In genomic region chr5:151158287-151158661, GRCh38 we compare ENCODE assay signal across 8 cellular contexts. TPM values are rescaled to one million over a fixed set of nuclear protein-coding genes. Genes with fewer than 3 reads are reported as not detected.
DNase-seq lines count a peak whose midpoint lies in the region; ATAC-seq and TF ChIP-seq lines count a peak whose summit lies in the region.

No MANE protein-coding gene starts in this region.

- DNase-seq in NT2/D1 (ENCODE audit: low read depth, low spot score) (no peak), neural progenitor cell (ENCODE audit: low spot score) (peak; percentile 28), LoVo (ENCODE audit: low spot score) (no peak), NCI-H1930 (lab: John Stamatoyannopoulos, UW) (no peak), NOMO-1 treated with dmso at 0.1 percent for 144 hours (lab: John Stamatoyannopoulos, UW; ENCODE audit: unreplicated experiment) (no peak), cerebellar nuclear complex (lab: John Stamatoyannopoulos, UW) (no peak)
- DNase-seq in effector memory CD8-positive, alpha-beta T cell: no peak

- peaks cover 5% of the 10 kb centered on the region for H3F3A ChIP-seq in neural progenitor cell (ENCODE audit: low read depth)

- peak overlapping the region; percentile 95 for H3K27ac Mint-ChIP-seq in effector memory CD8-positive, alpha-beta T cell
- peak overlapping the region; percentile 92 for H3K27ac Mint-ChIP-seq in neural progenitor cell

- H2AFZ ChIP-seq in neural progenitor cell (replicated peaks): no peak overlapping the region

- H3K9ac ChIP-seq in NT2/D1 (ENCODE audit: insufficient read length, low read depth) (peak overlapping the region; percentile 34), neural progenitor cell (no peak overlapping the region)

- H3K4me3 ChIP-seq in GM08714 (ENCODE audit: low read length) (peak overlapping the region; percentile 75), NT2/D1 (ENCODE audit: insufficient read length, low read depth) (peak overlapping the region; percentile 81), neural progenitor cell (peak overlapping the region; percentile 72)

- H3K4me3 Mint-ChIP-seq in effector memory CD8-positive, alpha-beta T cell: peak overlapping the region; percentile 95 to 96
- peak overlapping the region; percentile 91 for H3K4me3 Mint-ChIP-seq in neural progenitor cell

- H3K9me3 ChIP-seq in NT2/D1 (ENCODE audit: insufficient read depth, low read length): no peaks in the 10 kb centered on the region
- no peaks in the 10 kb centered on the region for H3K9me3 ChIP-seq in neural progenitor cell (ENCODE audit: low read depth)

- ATAC-seq in effector memory CD8-positive, alpha-beta T cell (replicated peaks): no peak

- no peaks in the 10 kb centered on the region for H4K20me1 ChIP-seq in neural progenitor cell (ENCODE audit: low read depth)

- H3K9me3 Mint-ChIP-seq in effector memory CD8-positive, alpha-beta T cell: no peaks in the 10 kb centered on the region
- no peaks in the 10 kb centered on the region for H3K9me3 Mint-ChIP-seq in neural progenitor cell

- H3K4me2 ChIP-seq in neural progenitor cell: peak overlapping the region; percentile 92

- peaks cover 12% of the 10 kb centered on the region for H3K4me1 ChIP-seq in NT2/D1 (ENCODE audit: insufficient read depth, insufficient read length)
- H3K4me1 ChIP-seq in neural progenitor cell: peaks cover 19% of the 10 kb centered on the region

- no peaks in the 10 kb centered on the region for H3K79me2 ChIP-seq in neural progenitor cell (ENCODE audit: low read depth)

- H3K36me3 ChIP-seq in NT2/D1 (ENCODE audit: insufficient read depth, insufficient read length, low read length) (peaks cover 23% of the 10 kb centered on the region), neural progenitor cell (no peaks in the 10 kb centered on the region)

- H3K27me3 Mint-ChIP-seq in effector memory CD8-positive, alpha-beta T cell: no peaks in the 10 kb centered on the region
- peaks cover 12% of the 10 kb centered on the region for H3K27me3 Mint-ChIP-seq in neural progenitor cell (ENCODE audit: insufficient read depth, low read depth)

- H3K27me3 ChIP-seq in NT2/D1 (ENCODE audit: insufficient read depth, insufficient read length): no peaks in the 10 kb centered on the region
- H3K27me3 ChIP-seq in neural progenitor cell: peaks cover 13% of the 10 kb centered on the region

- TF ChIP-seq CTCF in neural progenitor cell (IDR thresholded peaks at IDR 0.05): no peak

- H3K27ac ChIP-seq in neural progenitor cell: no peak overlapping the region

- peaks cover 40 to 52% of the 10 kb centered on the region in 2 donors for H3K4me1 Mint-ChIP-seq in effector memory CD8-positive, alpha-beta T cell (ENCODE audit: low read depth in 2 of 2)
- H3K4me1 Mint-ChIP-seq in neural progenitor cell: peaks cover 42% of the 10 kb centered on the region

- peaks cover 20% of the 10 kb centered on the region for H3K36me3 Mint-ChIP-seq in effector memory CD8-positive, alpha-beta T cell (ENCODE audit: insufficient read depth)
- no peaks in the 10 kb centered on the region for H3K36me3 Mint-ChIP-seq in neural progenitor cell

RNA-seq across cellular contexts. Expression of gene ANXA6, which starts 0.7 kb away (rescaled TPM):
- 95.0 and 97.6 TPM in 2 replicates for total RNA-seq in neural progenitor cell (ENCODE audit: low replicate concordance)
